8 cellular contexts compared by ENCODE assay signal in the genomic region with DNA sequence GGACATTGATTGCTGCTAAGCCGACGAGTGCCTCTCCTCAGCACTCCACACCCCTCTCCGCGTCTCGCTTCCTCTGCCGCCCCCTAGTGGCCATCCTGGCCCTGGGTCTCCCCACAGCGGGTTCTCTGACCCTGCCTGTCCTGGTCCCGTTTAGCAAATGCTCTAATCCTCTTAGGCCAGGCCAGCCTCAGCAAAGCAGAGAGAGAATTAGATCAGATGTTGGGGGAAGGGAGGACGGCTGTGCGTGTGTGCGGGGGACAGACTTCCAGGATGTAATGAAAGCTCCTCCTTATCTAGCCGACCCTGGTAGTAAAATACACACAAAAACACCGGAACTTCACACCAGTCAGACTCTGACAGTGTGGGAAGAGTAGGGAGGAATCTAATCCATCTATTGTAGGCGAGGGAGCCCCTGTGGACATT.
DNase-seq lines count a peak whose midpoint lies in the region; ATAC-seq and TF ChIP-seq lines count a peak whose summit lies in the region.

No MANE protein-coding gene starts in this region.

- peak; percentile 99 for TF ChIP-seq CTCF in VCaP (conservative IDR thresholded peaks at IDR 0.05)
- peak; percentile 99 for TF ChIP-seq CTCF in brain microvascular endothelial cell (IDR thresholded peaks at IDR 0.05; ENCODE audit: low read depth, low read length, missing control alignments)

- H3K36me3 ChIP-seq in brain microvascular endothelial cell (replicated peaks) = no peaks in the 10 kb centered on the region

- H3K27me3 ChIP-seq in brain microvascular endothelial cell (replicated peaks) = no peaks in the 10 kb centered on the region

- in situ Hi-C loops in brain microvascular endothelial cell (cut with HindIII; ENCODE audit: low pct_ligation_motif_present, low sequenced_read_pairs) = no loop called here

- no peak overlapping the region for H3K4me3 ChIP-seq in brain microvascular endothelial cell (ENCODE audit: low read depth, low read length)

- H3K27ac ChIP-seq in VCaP = no peak overlapping the region
- H3K27ac ChIP-seq in brain microvascular endothelial cell = no peak overlapping the region

- no peak for ATAC-seq in GM18502 (IDR thresholded peaks at IDR 0.05; ENCODE audit: poor library complexity, unreplicated experiment)

- peak; percentile 63 for DNase-seq in NCI-H1436 (lab: John Stamatoyannopoulos, UW)
- no peak for DNase-seq in NCI-H1436 treated with DMSO at 0.1 percent for 48 hours (lab: John Stamatoyannopoulos, UW)
- peak; percentile 3 for DNase-seq in NCI-H2107 treated with DMSO at 0.1 percent for 48 hours (lab: John Stamatoyannopoulos, UW; ENCODE audit: unreplicated experiment)
- DNase-seq in brain microvascular endothelial cell = peak; percentile 65
- DNase-seq in iPS-NIHi7 (ENCODE audit: extremely low spot score) = peak; percentile 94
- DNase-seq in stimulated activated CD4-positive, alpha-beta T cell treated with anti-CD3 and anti-CD28 coated beads, Interleukin-12 subunit alpha, Interleukin-12 subunit beta, amount 100 ng/mL, for 24 hours (ENCODE audit: low read depth in 2 of 2) = peak; percentile 72 to 90
